ENCODE assay signal across 2 cellular contexts in genomic region chr19:6489278-6490061, GRCh38.
TF ChIP-seq lines count a peak whose summit lies in the region.

No MANE protein-coding gene starts in this region.

TF ChIP-seq in SK-N-SH, 30 proteins besides CTCF, POLR2A, EP300 and RAD21 (continued from another document):
- TF ChIP-seq ELF1 (IDR thresholded peaks at IDR 0.05) (no peak), MXI1 (IDR thresholded peaks at IDR 0.05; ENCODE audit: low read depth, low read length) (no peak), SIN3A (IDR thresholded peaks at IDR 0.05; ENCODE audit: borderline replicate concordance, low read depth, low read length) (no peak), FOXM1 (IDR thresholded peaks at IDR 0.05; ENCODE audit: low read depth) (no peak), POLR2AphosphoS5 (IDR thresholded peaks at IDR 0.05; ENCODE audit: low read depth, low read length) (no peak), NRF1 (IDR thresholded peaks at IDR 0.05; ENCODE audit: low read depth, low read length) (no peak), RXRA (IDR thresholded peaks at IDR 0.05; ENCODE audit: borderline replicate concordance, low read depth) (no peak), USF2 (IDR thresholded peaks at IDR 0.05; ENCODE audit: borderline replicate concordance, low read depth, low read length) (no peak), MEF2A (IDR thresholded peaks at IDR 0.05; ENCODE audit: borderline replicate concordance, low read depth) (no peak), EZH2phosphoT487 (IDR thresholded peaks at IDR 0.05; ENCODE audit: borderline replicate concordance, low read depth) (no peak), FOSL2 (IDR thresholded peaks at IDR 0.05; ENCODE audit: borderline replicate concordance, low read depth) (no peak)
- TF ChIP-seq, protein P1, sequence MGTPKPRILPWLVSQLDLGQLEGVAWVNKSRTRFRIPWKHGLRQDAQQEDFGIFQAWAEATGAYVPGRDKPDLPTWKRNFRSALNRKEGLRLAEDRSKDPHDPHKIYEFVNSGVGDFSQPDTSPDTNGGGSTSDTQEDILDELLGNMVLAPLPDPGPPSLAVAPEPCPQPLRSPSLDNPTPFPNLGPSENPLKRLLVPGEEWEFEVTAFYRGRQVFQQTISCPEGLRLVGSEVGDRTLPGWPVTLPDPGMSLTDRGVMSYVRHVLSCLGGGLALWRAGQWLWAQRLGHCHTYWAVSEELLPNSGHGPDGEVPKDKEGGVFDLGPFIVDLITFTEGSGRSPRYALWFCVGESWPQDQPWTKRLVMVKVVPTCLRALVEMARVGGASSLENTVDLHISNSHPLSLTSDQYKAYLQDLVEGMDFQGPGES (IDR thresholded peaks at IDR 0.05; ENCODE audit: low read depth, low read length), result no peak
- TF ChIP-seq, protein P2, sequence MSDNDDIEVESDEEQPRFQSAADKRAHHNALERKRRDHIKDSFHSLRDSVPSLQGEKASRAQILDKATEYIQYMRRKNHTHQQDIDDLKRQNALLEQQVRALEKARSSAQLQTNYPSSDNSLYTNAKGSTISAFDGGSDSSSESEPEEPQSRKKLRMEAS (IDR thresholded peaks at IDR 0.05; ENCODE audit: low read depth), result no peak
- TF ChIP-seq, protein P3, sequence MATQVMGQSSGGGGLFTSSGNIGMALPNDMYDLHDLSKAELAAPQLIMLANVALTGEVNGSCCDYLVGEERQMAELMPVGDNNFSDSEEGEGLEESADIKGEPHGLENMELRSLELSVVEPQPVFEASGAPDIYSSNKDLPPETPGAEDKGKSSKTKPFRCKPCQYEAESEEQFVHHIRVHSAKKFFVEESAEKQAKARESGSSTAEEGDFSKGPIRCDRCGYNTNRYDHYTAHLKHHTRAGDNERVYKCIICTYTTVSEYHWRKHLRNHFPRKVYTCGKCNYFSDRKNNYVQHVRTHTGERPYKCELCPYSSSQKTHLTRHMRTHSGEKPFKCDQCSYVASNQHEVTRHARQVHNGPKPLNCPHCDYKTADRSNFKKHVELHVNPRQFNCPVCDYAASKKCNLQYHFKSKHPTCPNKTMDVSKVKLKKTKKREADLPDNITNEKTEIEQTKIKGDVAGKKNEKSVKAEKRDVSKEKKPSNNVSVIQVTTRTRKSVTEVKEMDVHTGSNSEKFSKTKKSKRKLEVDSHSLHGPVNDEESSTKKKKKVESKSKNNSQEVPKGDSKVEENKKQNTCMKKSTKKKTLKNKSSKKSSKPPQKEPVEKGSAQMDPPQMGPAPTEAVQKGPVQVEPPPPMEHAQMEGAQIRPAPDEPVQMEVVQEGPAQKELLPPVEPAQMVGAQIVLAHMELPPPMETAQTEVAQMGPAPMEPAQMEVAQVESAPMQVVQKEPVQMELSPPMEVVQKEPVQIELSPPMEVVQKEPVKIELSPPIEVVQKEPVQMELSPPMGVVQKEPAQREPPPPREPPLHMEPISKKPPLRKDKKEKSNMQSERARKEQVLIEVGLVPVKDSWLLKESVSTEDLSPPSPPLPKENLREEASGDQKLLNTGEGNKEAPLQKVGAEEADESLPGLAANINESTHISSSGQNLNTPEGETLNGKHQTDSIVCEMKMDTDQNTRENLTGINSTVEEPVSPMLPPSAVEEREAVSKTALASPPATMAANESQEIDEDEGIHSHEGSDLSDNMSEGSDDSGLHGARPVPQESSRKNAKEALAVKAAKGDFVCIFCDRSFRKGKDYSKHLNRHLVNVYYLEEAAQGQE (IDR thresholded peaks at IDR 0.05; ENCODE audit: low read depth, low read length), result no peak

TF ChIP-seq in SK-N-SH treated with all-trans-retinoic acid at 6 μM for 48 hours, 23 proteins besides CTCF, POLR2A, EP300 and RAD21 (continued from another document):
- TF ChIP-seq, protein P4, sequence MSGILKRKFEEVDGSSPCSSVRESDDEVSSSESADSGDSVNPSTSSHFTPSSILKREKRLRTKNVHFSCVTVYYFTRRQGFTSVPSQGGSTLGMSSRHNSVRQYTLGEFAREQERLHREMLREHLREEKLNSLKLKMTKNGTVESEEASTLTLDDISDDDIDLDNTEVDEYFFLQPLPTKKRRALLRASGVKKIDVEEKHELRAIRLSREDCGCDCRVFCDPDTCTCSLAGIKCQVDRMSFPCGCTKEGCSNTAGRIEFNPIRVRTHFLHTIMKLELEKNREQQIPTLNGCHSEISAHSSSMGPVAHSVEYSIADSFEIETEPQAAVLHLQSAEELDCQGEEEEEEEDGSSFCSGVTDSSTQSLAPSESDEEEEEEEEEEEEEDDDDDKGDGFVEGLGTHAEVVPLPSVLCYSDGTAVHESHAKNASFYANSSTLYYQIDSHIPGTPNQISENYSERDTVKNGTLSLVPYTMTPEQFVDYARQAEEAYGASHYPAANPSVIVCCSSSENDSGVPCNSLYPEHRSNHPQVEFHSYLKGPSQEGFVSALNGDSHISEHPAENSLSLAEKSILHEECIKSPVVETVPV (CRISPR knock-in tag; IDR thresholded peaks at IDR 0.05), result no peak
- TF ChIP-seq TCF4 (CRISPR knock-in tag; IDR thresholded peaks at IDR 0.05; ENCODE audit: borderline replicate concordance) (no peak), ISL1 (CRISPR knock-in tag; IDR thresholded peaks at IDR 0.05) (no peak), ESRRG (CRISPR knock-in tag; IDR thresholded peaks at IDR 0.05) (no peak), TSHZ2 (CRISPR knock-in tag; IDR thresholded peaks at IDR 0.05) (no peak), SNAI2 (CRISPR knock-in tag; IDR thresholded peaks at IDR 0.05) (no peak), ZC3H10 (CRISPR knock-in tag; IDR thresholded peaks at IDR 0.05) (no peak), TOX (CRISPR knock-in tag; IDR thresholded peaks at IDR 0.05; ENCODE audit: borderline replicate concordance) (no peak)
